In the genomic region with DNA sequence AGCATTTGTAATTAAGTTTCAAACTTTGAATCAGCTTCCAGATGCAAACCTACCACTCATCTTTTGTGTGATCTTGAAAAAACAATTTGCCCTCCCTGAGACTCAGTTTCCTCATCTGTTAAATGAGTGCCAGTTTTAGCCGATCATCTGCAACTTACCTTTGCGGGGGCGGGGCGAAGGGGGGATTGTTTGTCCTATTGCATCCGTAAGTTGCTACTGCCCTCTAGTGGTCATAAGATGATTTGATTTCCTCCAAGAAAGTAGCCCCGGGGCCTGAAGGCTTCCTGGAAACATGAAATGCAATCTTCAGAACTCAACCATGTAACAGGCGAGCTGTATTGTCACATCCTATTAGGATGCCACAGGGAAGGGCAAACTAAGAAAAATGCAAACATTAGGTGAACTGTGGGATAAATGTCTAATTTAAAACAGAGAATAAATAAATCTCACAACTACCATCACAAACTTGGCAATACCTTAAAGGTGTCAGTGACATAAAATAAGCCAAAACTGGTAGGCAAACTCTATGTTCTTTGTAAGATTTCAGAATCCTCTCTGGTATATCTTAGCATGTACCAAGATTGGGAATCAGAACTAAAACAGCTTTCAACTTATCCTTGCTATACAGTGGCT, we compare ENCODE assay signal across 8 cellular contexts.
DNase-seq lines count a peak whose midpoint lies in the region; ATAC-seq lines count a peak whose summit lies in the region.

No MANE protein-coding gene starts in this region.

- ATAC-seq in HG03175 (IDR thresholded peaks at IDR 0.05; ENCODE audit: unreplicated experiment) (peak; percentile 56), HG02970 (IDR thresholded peaks at IDR 0.05; ENCODE audit: low FRiP score, unreplicated experiment) (no peak)

- H2BK15ac ChIP-seq in mesendoderm (replicated peaks; ENCODE audit: low read depth): no peak overlapping the region

- no peak overlapping the region for H3K56ac ChIP-seq in mesendoderm (ENCODE audit: low read length)

- no peak overlapping the region for H3K4ac ChIP-seq in mesendoderm (ENCODE audit: low read depth, low read length)

- H3K9ac ChIP-seq in mesendoderm (ENCODE audit: low read length): no peak overlapping the region

- DNase-seq in GM03348 (ENCODE audit: low spot score) (peak; percentile 66), NCI-H510A (lab: John Stamatoyannopoulos, UW) (peak; percentile 10), mesendoderm (peak; percentile 88)
- DNase-seq in activated CD4-positive, alpha-beta T cell treated with anti-CD3 and anti-CD28 coated beads for 48 hours: peak; percentile 63
- DNase-seq in effector CD8-positive, alpha-beta T cell (lab: John Stamatoyannopoulos, UW): peak; percentile 13
- peak; percentile 8 to 59 (median 24) for DNase-seq in stimulated activated naive CD4-positive, alpha-beta T cell (lab: John Stamatoyannopoulos, UW)

- H4K5ac ChIP-seq in mesendoderm (ENCODE audit: low read length): no peak overlapping the region

- no peak overlapping the region for H2AK5ac ChIP-seq in mesendoderm (ENCODE audit: low read length)

- H3K4me1 ChIP-seq in mesendoderm (ENCODE audit: control insufficient read depth, low read depth, low read length): peaks cover 2% of the 10 kb centered on the region

- no peaks in the 10 kb centered on the region for H3K79me2 ChIP-seq in mesendoderm (ENCODE audit: control insufficient read depth, insufficient read depth, low read length)

- no peak overlapping the region for H3K18ac ChIP-seq in mesendoderm (ENCODE audit: low read length)

- H3K4me2 ChIP-seq in mesendoderm (ENCODE audit: low read length): no peak overlapping the region

- no peak overlapping the region for H2BK5ac ChIP-seq in mesendoderm (ENCODE audit: low read length)

- H3K36me3 ChIP-seq in mesendoderm (ENCODE audit: control insufficient read depth, insufficient read depth, low read length): no peaks in the 10 kb centered on the region

- H3K4me3 ChIP-seq in mesendoderm (ENCODE audit: low read length): no peak overlapping the region

- H4K8ac ChIP-seq in mesendoderm (ENCODE audit: low read depth, low read length): no peak overlapping the region

- WGBS in mesendoderm (ENCODE audit: extremely low coverage, insufficient coverage, low lambda C conversion rate): no CpG with 5 or more reads among the region's 7 CpGs

- no peaks in the 10 kb centered on the region for H3K79me1 ChIP-seq in mesendoderm (ENCODE audit: low read length)

- H2BK120ac ChIP-seq in mesendoderm (ENCODE audit: low read depth, low read length): no peak overlapping the region

- no peak overlapping the region for H3K27ac ChIP-seq in mesendoderm (ENCODE audit: low read depth, low read length)

- no peak overlapping the region for H3K23ac ChIP-seq in mesendoderm (ENCODE audit: low read length)

- no peaks in the 10 kb centered on the region for H3K27me3 ChIP-seq in mesendoderm (ENCODE audit: insufficient read depth, low read length, poor library complexity)

Comparison
In these comparisons a context has a peak if more than half of its experiments do, and no peak if none do; other contexts are left out.
1. DNase-seq: peak in every context shown above with its lines; median percentile 88 in mesendoderm; 66 in GM03348; 63 in activated CD4-positive, alpha-beta T cell treated with anti-CD3 and anti-CD28 coated beads for 48 hours; 24 in stimulated activated naive CD4-positive, alpha-beta T cell; 13 in effector CD8-positive, alpha-beta T cell; 10 in NCI-H510A.